9 cellular contexts compared by ENCODE assay signal in the genomic region with DNA sequence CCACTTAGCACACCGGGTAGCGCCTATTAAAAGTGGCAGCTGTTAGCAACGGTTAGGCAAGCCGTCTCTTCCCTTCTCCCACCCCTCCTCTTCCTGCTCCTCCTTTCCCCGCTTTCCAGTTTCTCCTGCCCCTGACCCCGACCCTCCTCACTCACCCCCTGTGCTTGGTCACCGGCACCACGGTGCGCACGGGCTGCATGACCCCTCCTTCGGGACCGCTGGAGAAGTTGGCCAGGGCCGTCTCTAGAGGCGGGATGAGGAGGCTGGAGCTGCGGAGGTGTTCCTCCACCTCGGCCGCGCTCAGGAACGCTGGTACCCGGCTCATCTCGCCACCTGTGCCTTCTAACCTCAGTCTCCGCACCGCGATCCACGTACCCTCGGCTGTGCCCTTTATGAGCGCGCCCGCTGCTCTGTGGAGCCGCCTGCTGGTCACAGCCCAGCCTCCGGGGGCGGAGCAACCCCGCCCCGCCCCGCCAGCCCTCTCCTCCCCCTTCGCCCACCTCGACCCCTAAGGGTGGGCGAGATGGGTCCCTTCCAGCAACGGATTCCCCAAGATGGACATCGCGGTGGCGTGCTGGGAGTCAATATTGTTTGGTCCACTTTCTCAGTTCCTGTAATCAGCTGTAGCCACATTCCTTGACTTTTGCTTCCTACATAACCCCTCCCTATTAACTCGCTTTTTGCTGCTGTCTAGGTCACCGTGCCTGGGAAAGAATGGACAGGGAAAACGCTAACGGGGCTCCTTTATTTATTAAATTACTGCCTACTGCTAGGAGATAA. TPM values are rescaled to one million over a fixed set of nuclear protein-coding genes. Genes with fewer than 3 reads are reported as not detected.
DNase-seq lines count a peak whose midpoint lies in the region; ATAC-seq, FAIRE-seq and TF ChIP-seq lines count a peak whose summit lies in the region.
"Had no signal": no experiment of that assay in that cellular context is flagged by ENCODE, and none has a peak within 500 bp of the region (broad histone marks: within the 10 kb centered on the region; RNA-seq: fewer than 3 reads in every experiment).

A gene (minus strand): TSS at position 364 of the 780 bp plus-strand sequence. CDS start 39 bp downstream, at position 325.

- H3K36me3 ChIP-seq in BLaER1 (no peaks in the 10 kb centered on the region), endothelial cell of umbilical vein (ENCODE audit: control insufficient read depth in 2 of 2, extremely low read depth in 1 of 2, insufficient read depth in 2 of 2, low read length in 2 of 2) (no peaks in the 10 kb centered on the region), mucosa of stomach (ENCODE audit: control insufficient read depth, insufficient read depth, low read length) (no peaks in the 10 kb centered on the region), suprapubic skin (no peaks in the 10 kb centered on the region)

- no peaks in the 10 kb centered on the region for H3K9me3 Mint-ChIP-seq in activated CD4-positive, alpha-beta T cell treated with anti-CD3 and anti-CD28 coated beads, Interleukin-2, amount 10 ng/mL, durations not matched to agents 24 days and 14 days

- under 1% methylated on average over 37 of the region's 46 CpGs for WGBS in suprapubic skin

- BruUV-seq in endothelial cell of umbilical vein (replicated peaks; lab: Mats Ljungman, UMichigan): no TSS peak

- no peaks in the 10 kb centered on the region for H4K20me1 ChIP-seq in BLaER1
- H4K20me1 ChIP-seq in endothelial cell of umbilical vein (replicated peaks; ENCODE audit: control insufficient read depth, extremely low read depth, insufficient read depth, low read length): no peaks in the 10 kb centered on the region

- H3K27me3 ChIP-seq in BLaER1 (peaks cover 49% of the 10 kb centered on the region), endothelial cell of umbilical vein (ENCODE audit: control insufficient read depth in 2 of 2, insufficient read depth in 2 of 2, low read length in 2 of 2) (peaks cover 25 to 36% of the 10 kb centered on the region in 2 experiments), mucosa of stomach (ENCODE audit: control insufficient read depth, insufficient read depth, low read length) (peaks cover 13% of the 10 kb centered on the region), suprapubic skin (peaks cover 21% of the 10 kb centered on the region)

- H3K4me1 ChIP-seq in BLaER1 (peaks cover 45% of the 10 kb centered on the region), endothelial cell of umbilical vein (ENCODE audit: control insufficient read depth, extremely low read depth, insufficient read depth, low read length) (peaks cover 2% of the 10 kb centered on the region), mucosa of stomach (ENCODE audit: control insufficient read depth, insufficient read depth, low read length) (peaks cover 8% of the 10 kb centered on the region), suprapubic skin (peaks cover 11% of the 10 kb centered on the region)

- no peaks in the 10 kb centered on the region for H3K9me1 ChIP-seq in endothelial cell of umbilical vein (replicated peaks; ENCODE audit: control insufficient read depth, extremely low read depth, insufficient read depth, low read length)

- DNase-seq in NCI-H128 (lab: John Stamatoyannopoulos, UW; ENCODE audit: unreplicated experiment) (peak; percentile 16), endothelial cell of umbilical vein (ENCODE audit: low read depth, low spot score) (peak; percentile 36), suprapubic skin (ENCODE audit: low spot score in 2 of 2) (no peak)
- DNase-seq in activated CD4-positive, alpha-beta T cell treated with anti-CD3 and anti-CD28 coated beads, Interleukin-2, amount 10 ng/mL, durations not matched to agents 24 days and 14 days: peak; percentile 84
- no peak for DNase-seq in stimulated activated naive CD4-positive, alpha-beta T cell treated with Interleukin-2 at 50 U/mL for 16 hours (lab: John Stamatoyannopoulos, UW)

- POLR2A ChIA-PET in endothelial cell of umbilical vein (lab: Charles Lee): no interaction called here

- CTCF ChIA-PET in endothelial cell of umbilical vein (lab: Charles Lee): interaction anchor here (1.2 to 3.4 kb wide), 4 partner anchors 17 to 121 kb away, joined by 3 to 19 read pairs (median 8); no protein-coding TSS in a partner anchor

- dilution Hi-C loops in endothelial cell of umbilical vein (cut with MboI; ENCODE audit: extremely low pct_ligation_motif_present, low sequenced_read_pairs): no loop called here

- H3K4me3 Mint-ChIP-seq in activated CD4-positive, alpha-beta T cell treated with anti-CD3 and anti-CD28 coated beads, Interleukin-2, amount 10 ng/mL, durations not matched to agents 24 days and 14 days: peak within 1 kb of the TSS; percentile 63

- H2AFZ ChIP-seq in endothelial cell of umbilical vein (ENCODE audit: low read depth, low read length): peak within 1 kb of the TSS; percentile 75

- no peaks in the 10 kb centered on the region for H3K36me3 Mint-ChIP-seq in activated CD4-positive, alpha-beta T cell treated with anti-CD3 and anti-CD28 coated beads, Interleukin-2, amount 10 ng/mL, durations not matched to agents 24 days and 14 days (ENCODE audit: low read depth)

- TF ChIP-seq CTCF in endothelial cell of umbilical vein (IDR thresholded peaks at IDR 0.05; ENCODE audit: extremely low read depth in 1 of 2, insufficient read depth in 1 of 2, low read depth in 1 of 2, low read length in 2 of 2) (peak; percentile 57 to 86), suprapubic skin (IDR thresholded peaks at IDR 0.05) (peak; percentile 6 to 91)

- H3K4me2 ChIP-seq in BLaER1 (peak within 1 kb of the TSS; percentile 74), endothelial cell of umbilical vein (ENCODE audit: insufficient read depth, low read length) (no peak within 1 kb of the TSS)

- no peak within 1 kb of the TSS for H3K27ac Mint-ChIP-seq in activated CD4-positive, alpha-beta T cell treated with anti-CD3 and anti-CD28 coated beads, Interleukin-2, amount 10 ng/mL, durations not matched to agents 24 days and 14 days

- H3K4me3 ChIP-seq in BLaER1 (peak within 1 kb of the TSS; percentile 57), endothelial cell of umbilical vein (replicated peaks in 1 of 3; ENCODE audit: insufficient read depth in 1 of 3, low read depth in 1 of 3, low read length in 3 of 3) (peak within 1 kb of the TSS in 1 of 3 experiments; percentile 19), mucosa of stomach (ENCODE audit: low read length) (peak within 1 kb of the TSS; percentile 70), suprapubic skin (peak within 1 kb of the TSS; percentile 40)

- H3K4me1 Mint-ChIP-seq in activated CD4-positive, alpha-beta T cell treated with anti-CD3 and anti-CD28 coated beads, Interleukin-2, amount 10 ng/mL, durations not matched to agents 24 days and 14 days: peaks cover 2% of the 10 kb centered on the region

- TF ChIP-seq POLR2A in endothelial cell of umbilical vein (IDR thresholded peaks at IDR 0.05; ENCODE audit: low read depth, low read length) (no peak), suprapubic skin (IDR thresholded peaks at IDR 0.05) (no peak)

- no peak within 1 kb of the TSS for H3K27ac ChIP-seq in BLaER1
- no peak within 1 kb of the TSS for H3K27ac ChIP-seq in endothelial cell of umbilical vein (ENCODE audit: insufficient read depth, low read depth, low read length)
- H3K27ac ChIP-seq in suprapubic skin: no peak within 1 kb of the TSS

- H3K27me3 Mint-ChIP-seq in activated CD4-positive, alpha-beta T cell treated with anti-CD3 and anti-CD28 coated beads, Interleukin-2, amount 10 ng/mL, durations not matched to agents 24 days and 14 days: peaks cover 63% of the 10 kb centered on the region

- H3K9ac ChIP-seq in BLaER1: no peak within 1 kb of the TSS
- no peak within 1 kb of the TSS for H3K9ac ChIP-seq in endothelial cell of umbilical vein (replicated peaks; ENCODE audit: extremely low read depth, insufficient read depth, low read length)
- peak within 1 kb of the TSS; percentile 22 for H3K9ac ChIP-seq in mucosa of stomach (ENCODE audit: low read length)

- peak; percentile 62 for ATAC-seq in GM19324 (IDR thresholded peaks at IDR 0.05; ENCODE audit: low FRiP score, unreplicated experiment)

- peak; percentile 24 for FAIRE-seq in endothelial cell of umbilical vein (lab: Jason Lieb, UNC)

- H3K9me3 ChIP-seq in BLaER1: peaks cover 15% of the 10 kb centered on the region
- no peaks in the 10 kb centered on the region for H3K9me3 ChIP-seq in endothelial cell of umbilical vein (replicated peaks; ENCODE audit: control insufficient read depth, insufficient read depth, low read length)
- no peaks in the 10 kb centered on the region for H3K9me3 ChIP-seq in mucosa of stomach (ENCODE audit: control insufficient read depth, low read length)
- no peaks in the 10 kb centered on the region for H3K9me3 ChIP-seq in suprapubic skin

- intact Hi-C loops in activated CD4-positive, alpha-beta T cell treated with anti-CD3 and anti-CD28 coated beads, Interleukin-2, amount 10 ng/mL, durations not matched to agents 24 days and 14 days (cut with micrococcal nuclease): loop anchor here (1.0 to 10.0 kb wide), 3 partner anchors 23 to 123 kb away; a partner anchor contains a TSS
- intact Hi-C loops in endothelial cell of umbilical vein (cut with micrococcal nuclease): loop anchor here (1.0 to 5.0 kb wide), 3 partner anchors 90 to 426 kb away; no protein-coding TSS in a partner anchor

- TF ChIP-seq EP300 in suprapubic skin (IDR thresholded peaks at IDR 0.05): no peak

- no peaks in the 10 kb centered on the region for H3K79me2 ChIP-seq in endothelial cell of umbilical vein (ENCODE audit: control insufficient read depth, insufficient read depth, low read length)

TF ChIP-seq in endothelial cell of umbilical vein, 7 proteins besides CTCF, POLR2A, EP300 and RAD21 (continues in another document):
- TF ChIP-seq, protein P1, sequence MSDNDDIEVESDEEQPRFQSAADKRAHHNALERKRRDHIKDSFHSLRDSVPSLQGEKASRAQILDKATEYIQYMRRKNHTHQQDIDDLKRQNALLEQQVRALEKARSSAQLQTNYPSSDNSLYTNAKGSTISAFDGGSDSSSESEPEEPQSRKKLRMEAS (IDR thresholded peaks at IDR 0.05; ENCODE audit: insufficient read depth, insufficient read length): no peak
- TF ChIP-seq GATA2 (IDR thresholded peaks at IDR 0.05; ENCODE audit: insufficient read depth, insufficient read length, low read depth, low read length) (no peak), POLR2AphosphoS5 (IDR thresholded peaks at IDR 0.05; ENCODE audit: insufficient read depth, low read depth, low read length) (no peak), EZH2 (IDR thresholded peaks at IDR 0.05; ENCODE audit: borderline replicate concordance, low read depth, low read length, severe bottlenecking) (no peak), JUN (IDR thresholded peaks at IDR 0.05; ENCODE audit: borderline replicate concordance, insufficient read depth, insufficient read length, low read depth) (no peak)

RNA-seq across cellular contexts. Expression of the gene that starts here (rescaled TPM):
- not detected in 2 replicates for total RNA-seq in activated CD4-positive, alpha-beta T cell treated with anti-CD3 and anti-CD28 coated beads, Interleukin-2, amount 10 ng/mL, durations not matched to agents 24 days and 14 days
- total RNA-seq in endothelial cell of umbilical vein: not detected in 2 replicates
- not detected in 2 replicates for polyA plus RNA-seq in endothelial cell of umbilical vein
- polyA plus RNA-seq in endothelial cell of umbilical vein (2011; cell fraction: cytosol; rRNA removed): not detected in 2 replicates
- not detected in 2 replicates for polyA plus RNA-seq in endothelial cell of umbilical vein (2011; cell fraction: nucleus; rRNA removed)
- polyA plus RNA-seq in endothelial cell of umbilical vein (2012): not detected in 2 replicates
- not detected in 2 replicates for polyA minus RNA-seq in endothelial cell of umbilical vein
- polyA minus RNA-seq in endothelial cell of umbilical vein (2011; cell fraction: cytosol; rRNA and poly(A)+ RNA removed): not detected
- not detected in 2 replicates for polyA minus RNA-seq in endothelial cell of umbilical vein (2011; cell fraction: nucleus; rRNA and poly(A)+ RNA removed)
- 10 to 100 TPM in 1 of 4 donors, 1 to 10 TPM in 2, under 1 TPM in 1; 0.91 to 13.2 (median 5.5) TPM for total RNA-seq in suprapubic skin
- total RNA-seq: HT1080 had no signal

Comparison
In these comparisons a context has a peak if more than half of its experiments do, and no peak if none do; other contexts are left out.
1. Peak in DNase-seq in activated CD4-positive, alpha-beta T cell treated with anti-CD3 and anti-CD28 coated beads, Interleukin-2, amount 10 ng/mL, durations not matched to agents 24 days and 14 days; RNA of the gene not detected or under 1 TPM.
2. Peak in DNase-seq in endothelial cell of umbilical vein; RNA of the gene not detected or under 1 TPM.